ENCODE assay signal across 8 cellular contexts in genomic region chr20:51767018-51767866, GRCh38. TPM values are rescaled to one million over a fixed set of nuclear protein-coding genes. Genes with fewer than 3 reads are reported as not detected.
DNase-seq lines count a peak whose midpoint lies in the region; ATAC-seq and TF ChIP-seq lines count a peak whose summit lies in the region.

No MANE protein-coding gene starts in this region.

- peaks cover 26% of the 10 kb centered on the region for H3K4me1 ChIP-seq in SJSA1 (replicated peaks)
- H3K4me1 ChIP-seq in iPS-15b (ENCODE audit: control insufficient read depth, insufficient read depth, low read length), result no peaks in the 10 kb centered on the region

- peak overlapping the region; percentile 67 to 95 (median 92) for H3K27ac Mint-ChIP-seq in brain

- H3K27me3 ChIP-seq in SJSA1 (replicated peaks) (no peaks in the 10 kb centered on the region), iPS-15b (ENCODE audit: control insufficient read depth, insufficient read depth, low read length) (peaks cover 3% of the 10 kb centered on the region)

- H3K36me3 Mint-ChIP-seq in brain, result peaks cover 21% of the 10 kb centered on the region

- H3K4me3 Mint-ChIP-seq in brain, result peak overlapping the region; percentile 90 to 95 (median 92)

- H3K36me3 ChIP-seq in SJSA1 (no peaks in the 10 kb centered on the region), iPS-15b (ENCODE audit: control insufficient read depth, insufficient read depth, low read length) (no peaks in the 10 kb centered on the region)

- ATAC-seq in GM18505 (IDR thresholded peaks at IDR 0.05; ENCODE audit: unreplicated experiment) (no peak), HG02623 (IDR thresholded peaks at IDR 0.05; ENCODE audit: unreplicated experiment) (no peak)

- H3K4me1 Mint-ChIP-seq in brain, result peaks cover 15% of the 10 kb centered on the region

- H3K27ac ChIP-seq in SJSA1, result no peak overlapping the region

- no peaks in the 10 kb centered on the region for H3K9me3 ChIP-seq in SJSA1 (replicated peaks)
- H3K9me3 ChIP-seq in iPS-15b (ENCODE audit: control insufficient read depth, insufficient read depth, low read length), result no peaks in the 10 kb centered on the region

- TF ChIP-seq CTCF in brain (conservative IDR thresholded peaks at IDR 0.05), result peak; percentile 50 to 73

- DNase-seq in DMS114 treated with DMSO at 0.1 percent for 48 hours (lab: John Stamatoyannopoulos, UW; ENCODE audit: unreplicated experiment) (peak; percentile 71), SJSA1 (ENCODE audit: low read depth in 1 of 2, low spot score in 2 of 2) (peak; percentile 25 to 48), retina (peak; percentile 83)
- DNase-seq in Jurkat, Clone E6-1 (ENCODE audit: low read depth, low spot score), result no peak

- H3K27me3 Mint-ChIP-seq in brain, result peaks cover 3% of the 10 kb centered on the region

- peak overlapping the region; percentile 37 for H3K4me3 ChIP-seq in Jurkat, Clone E6-1 (ENCODE audit: low read length)
- peak overlapping the region; percentile 54 for H3K4me3 ChIP-seq in SJSA1
- H3K4me3 ChIP-seq in iPS-15b (ENCODE audit: low read depth, low read length), result peak overlapping the region; percentile 82

- peaks cover 3 to 6% (median 5%) of the 10 kb centered on the region in 5 experiments for H3K9me3 Mint-ChIP-seq in brain

- no peak for TF ChIP-seq POLR2A in GM18505 (IDR thresholded peaks at IDR 0.05; ENCODE audit: borderline replicate concordance, extremely low read depth, insufficient read depth, insufficient read length)

- peak overlapping the region; percentile 37 for H3K9ac ChIP-seq in iPS-15b (ENCODE audit: low read depth, low read length)

RNA-seq across cellular contexts. Expression of gene ATP9A, which starts 0.9 kb away (rescaled TPM):
- 1.6 TPM for polyA plus RNA-seq in Jurkat, Clone E6-1 (2012; ENCODE audit: insufficient read depth, insufficient read length)
- 3.2 and 5.9 TPM in 2 replicates for total RNA-seq in SJSA1 (2014; rRNA removed; shearing (Covaris generic))
- 71.9 TPM for polyA plus RNA-seq in brain (ENCODE audit: insufficient read depth, low read depth, low replicate concordance)

RNA-seq across cellular contexts. Expression of gene SALL4, which starts 35.1 kb away (rescaled TPM):
- not detected for polyA plus RNA-seq in Jurkat, Clone E6-1 (2012; ENCODE audit: insufficient read depth, insufficient read length)
- 0.79 and 2.3 TPM in 2 replicates for total RNA-seq in SJSA1 (2014; rRNA removed; shearing (Covaris generic))
- not detected for polyA plus RNA-seq in brain (ENCODE audit: insufficient read depth, low read depth, low replicate concordance)
